10 cellular contexts compared by ENCODE assay signal in genomic region chr12:28222081-28222700, GRCh38. TPM values are rescaled to one million over a fixed set of nuclear protein-coding genes. Genes with fewer than 3 reads are reported as not detected.
DNase-seq lines count a peak whose midpoint lies in the region; ATAC-seq and TF ChIP-seq lines count a peak whose summit lies in the region.
"Had no signal": no experiment of that assay in that cellular context is flagged by ENCODE, and none has a peak within 500 bp of the region (broad histone marks: within the 10 kb centered on the region; RNA-seq: fewer than 3 reads in every experiment).

No MANE protein-coding gene starts in this region.

- peak overlapping the region in 2 of 3 donors; percentile 11 to 61 for H3K4me3 Mint-ChIP-seq in T-cell
- H3K4me3 Mint-ChIP-seq: endodermal cell had no signal

- H3K4me1 Mint-ChIP-seq in T-cell: peaks cover 61 to 70% (median 61%) of the 10 kb centered on the region in 3 donors

- DNase-seq in T-cell: peak; percentile 16 to 61 (median 35)
- DNase-seq in activated T-cell treated with anti-CD3 and anti-CD28 coated beads for 24 hours (ENCODE audit: low read depth): peak; percentile 61
- no peak for DNase-seq in left colon
- DNase-seq in stimulated activated CD8-positive, alpha-beta memory T cell treated with anti-CD3 and anti-CD28 coated beads, Interleukin-4, amount 100 ng/mL, for 48 hours: peak; percentile 82
- no peak for DNase-seq in DMS53 treated with DMSO at 0.1 percent for 48 hours (lab: John Stamatoyannopoulos, UW; ENCODE audit: unreplicated experiment)
- no peak for DNase-seq in suprapubic skin (ENCODE audit: low spot score in 2 of 2)
- DNase-seq: endodermal cell, psoas muscle had no signal

- ATAC-seq in T-cell (replicated peaks in 1 of 4) (peak; percentile 40 to 81 (median 75)), left colon (peak; percentile 29), GM18519 (IDR thresholded peaks at IDR 0.05; ENCODE audit: low FRiP score, unreplicated experiment) (no peak), GM21360 (IDR thresholded peaks at IDR 0.05; ENCODE audit: unreplicated experiment) (no peak)
- ATAC-seq: psoas muscle had no signal

- no peaks in the 10 kb centered on the region for H3K36me3 ChIP-seq in suprapubic skin

- H3K27ac ChIP-seq in suprapubic skin: no peak overlapping the region
- H3K27ac ChIP-seq: psoas muscle had no signal

- no peak for TF ChIP-seq EP300 in suprapubic skin (IDR thresholded peaks at IDR 0.05)

- CTCF ChIA-PET in T-cell (lab: Charles Lee): interaction anchor here in 1 of 2 donors (1.0 kb wide), 1 partner anchor 29 kb away, joined by 3 read pairs; no protein-coding TSS in a partner anchor

- H3K27me3 ChIP-seq in suprapubic skin: no peaks in the 10 kb centered on the region

- POLR2A ChIA-PET in T-cell (lab: Charles Lee): interaction anchor here (0.6 to 1.2 kb wide), 5 partner anchors 29 to 115 kb away, joined by 3 to 4 read pairs (median 4); no protein-coding TSS in a partner anchor

- no peaks in the 10 kb centered on the region for H3K9me3 ChIP-seq in suprapubic skin

- intact Hi-C loops in left colon (cut with DNase I, micrococcal nuclease): no loop called here

- no peak for TF ChIP-seq CTCF in suprapubic skin (IDR thresholded peaks at IDR 0.05)

- peaks cover 0 to 11% (median 9%) of the 10 kb centered on the region in 3 donors for H3K9me3 Mint-ChIP-seq in T-cell

- peaks cover 19% of the 10 kb centered on the region for H3K36me3 Mint-ChIP-seq in T-cell

- no peaks in the 10 kb centered on the region for H3K4me1 ChIP-seq in suprapubic skin

- 81% methylated on average over 2 of the region's 2 CpGs for WGBS in suprapubic skin

- peak overlapping the region; percentile 57 to 69 for H3K27ac Mint-ChIP-seq in T-cell
- H3K27ac Mint-ChIP-seq: endodermal cell had no signal

- no peaks in the 10 kb centered on the region for H3K27me3 Mint-ChIP-seq in T-cell

- H3K4me3 ChIP-seq in suprapubic skin: no peak overlapping the region
- H3K4me3 ChIP-seq: psoas muscle had no signal

- TF ChIP-seq POLR2A in suprapubic skin (IDR thresholded peaks at IDR 0.05): no peak

RNA-seq across cellular contexts. Expression of gene CCDC91, which starts 31.9 kb away (rescaled TPM):
- total RNA-seq in T-cell: 10 to 100 TPM; 65.7 to 73.0 (median 68.7) TPM
- total RNA-seq in left colon: 10 to 100 TPM; 20.7 to 24.8 TPM
- total RNA-seq in suprapubic skin: 10 to 100 TPM; 19.0 to 38.1 (median 23.1) TPM

Comparison
In these comparisons a context has a peak if more than half of its experiments do, and no peak if none do; other contexts are left out.
1. ATAC-seq: peak in T-cell (4 of 4) and left colon (single experiment); none in GM18519 (single experiment) and GM21360 (single experiment).
2. DNase-seq: peak in T-cell (34 of 34), activated T-cell treated with anti-CD3 and anti-CD28 coated beads for 24 hours (single experiment) and stimulated activated CD8-positive, alpha-beta memory T cell treated with anti-CD3 and anti-CD28 coated beads, Interleukin-4, amount 100 ng/mL, for 48 hours (single experiment); none in left colon (0 of 2), DMS53 treated with DMSO at 0.1 percent for 48 hours (single experiment) and suprapubic skin (0 of 2).